3 cellular contexts compared by ENCODE assay signal in genomic region chr17:61429274-61429673, GRCh38.
TF ChIP-seq lines count a peak whose summit lies in the region.

No MANE protein-coding gene starts in this region.

TF ChIP-seq in HepG2, 621 proteins besides CTCF, POLR2A, EP300 and RAD21 (continues in another document):
- TF ChIP-seq NFKBIZ (CRISPR knock-in tag; IDR thresholded peaks at IDR 0.05), result no peak
- no peak for TF ChIP-seq ZNF224 (CRISPR knock-in tag; IDR thresholded peaks at IDR 0.05)
- TF ChIP-seq THAP11 (CRISPR knock-in tag; IDR thresholded peaks at IDR 0.05), result no peak
- TF ChIP-seq ZNF275 (CRISPR knock-in tag; IDR thresholded peaks at IDR 0.05; ENCODE audit: borderline replicate concordance), result no peak
- TF ChIP-seq NCOR1 (IDR thresholded peaks at IDR 0.05; ENCODE audit: borderline replicate concordance, low read length), result peak; percentile 45; the same call in 1 of the 2 replicates
- no peak for TF ChIP-seq ZNF703 (CRISPR knock-in tag; IDR thresholded peaks at IDR 0.05; ENCODE audit: borderline replicate concordance)
- TF ChIP-seq, protein P1, sequence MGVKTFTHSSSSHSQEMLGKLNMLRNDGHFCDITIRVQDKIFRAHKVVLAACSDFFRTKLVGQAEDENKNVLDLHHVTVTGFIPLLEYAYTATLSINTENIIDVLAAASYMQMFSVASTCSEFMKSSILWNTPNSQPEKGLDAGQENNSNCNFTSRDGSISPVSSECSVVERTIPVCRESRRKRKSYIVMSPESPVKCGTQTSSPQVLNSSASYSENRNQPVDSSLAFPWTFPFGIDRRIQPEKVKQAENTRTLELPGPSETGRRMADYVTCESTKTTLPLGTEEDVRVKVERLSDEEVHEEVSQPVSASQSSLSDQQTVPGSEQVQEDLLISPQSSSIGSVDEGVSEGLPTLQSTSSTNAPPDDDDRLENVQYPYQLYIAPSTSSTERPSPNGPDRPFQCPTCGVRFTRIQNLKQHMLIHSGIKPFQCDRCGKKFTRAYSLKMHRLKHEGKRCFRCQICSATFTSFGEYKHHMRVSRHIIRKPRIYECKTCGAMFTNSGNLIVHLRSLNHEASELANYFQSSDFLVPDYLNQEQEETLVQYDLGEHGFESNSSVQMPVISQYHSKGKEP (CRISPR knock-in tag; IDR thresholded peaks at IDR 0.05), result no peak
- 0 out of 2 replicates have a peak, but pooled peaks have one; percentile 9 for TF ChIP-seq FOXA3 (CRISPR knock-in tag; IDR thresholded peaks at IDR 0.05)
- no peak for TF ChIP-seq ZNF740 (CRISPR knock-in tag; IDR thresholded peaks at IDR 0.05)
- no peak for TF ChIP-seq HDAC6 (IDR thresholded peaks at IDR 0.05; ENCODE audit: low read depth, low read length)
- TF ChIP-seq, protein P2, sequence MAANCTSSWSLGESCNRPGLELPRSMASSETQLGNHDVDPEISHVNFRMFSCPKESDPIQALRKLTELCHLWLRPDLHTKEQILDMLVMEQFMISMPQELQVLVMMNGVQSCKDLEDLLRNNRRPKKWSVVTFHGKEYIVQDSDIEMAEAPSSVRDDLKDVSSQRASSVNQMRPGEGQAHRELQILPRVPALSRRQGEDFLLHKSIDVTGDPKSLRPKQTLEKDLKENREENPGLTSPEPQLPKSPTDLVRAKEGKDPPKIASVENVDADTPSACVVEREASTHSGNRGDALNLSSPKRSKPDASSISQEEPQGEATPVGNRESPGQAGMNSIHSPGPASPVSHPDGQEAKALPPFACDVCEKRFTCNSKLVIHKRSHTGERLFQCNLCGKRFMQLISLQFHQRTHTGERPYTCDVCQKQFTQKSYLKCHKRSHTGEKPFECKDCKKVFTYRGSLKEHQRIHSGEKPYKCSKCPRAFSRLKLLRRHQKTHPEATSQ (CRISPR knock-in tag; IDR thresholded peaks at IDR 0.05; ENCODE audit: borderline replicate concordance), result no peak
- TF ChIP-seq ETV5 (CRISPR knock-in tag; IDR thresholded peaks at IDR 0.05; ENCODE audit: borderline replicate concordance), result no peak
- TF ChIP-seq CEBPB (IDR thresholded peaks at IDR 0.05; ENCODE audit: borderline replicate concordance, low read depth, low read length), result peak; percentile 54; the same call in 1 of the 2 replicates
- TF ChIP-seq CAMTA2 (CRISPR knock-in tag; IDR thresholded peaks at IDR 0.05; ENCODE audit: borderline replicate concordance), result no peak
- no peak for TF ChIP-seq ZMYM3 (CRISPR knock-in tag; IDR thresholded peaks at IDR 0.05)
- no peak for TF ChIP-seq RARG (CRISPR knock-in tag; IDR thresholded peaks at IDR 0.05; ENCODE audit: low read depth)

TF ChIP-seq in HCT116, 20 proteins besides CTCF, POLR2A, EP300 and RAD21:
- TF ChIP-seq, protein P3, sequence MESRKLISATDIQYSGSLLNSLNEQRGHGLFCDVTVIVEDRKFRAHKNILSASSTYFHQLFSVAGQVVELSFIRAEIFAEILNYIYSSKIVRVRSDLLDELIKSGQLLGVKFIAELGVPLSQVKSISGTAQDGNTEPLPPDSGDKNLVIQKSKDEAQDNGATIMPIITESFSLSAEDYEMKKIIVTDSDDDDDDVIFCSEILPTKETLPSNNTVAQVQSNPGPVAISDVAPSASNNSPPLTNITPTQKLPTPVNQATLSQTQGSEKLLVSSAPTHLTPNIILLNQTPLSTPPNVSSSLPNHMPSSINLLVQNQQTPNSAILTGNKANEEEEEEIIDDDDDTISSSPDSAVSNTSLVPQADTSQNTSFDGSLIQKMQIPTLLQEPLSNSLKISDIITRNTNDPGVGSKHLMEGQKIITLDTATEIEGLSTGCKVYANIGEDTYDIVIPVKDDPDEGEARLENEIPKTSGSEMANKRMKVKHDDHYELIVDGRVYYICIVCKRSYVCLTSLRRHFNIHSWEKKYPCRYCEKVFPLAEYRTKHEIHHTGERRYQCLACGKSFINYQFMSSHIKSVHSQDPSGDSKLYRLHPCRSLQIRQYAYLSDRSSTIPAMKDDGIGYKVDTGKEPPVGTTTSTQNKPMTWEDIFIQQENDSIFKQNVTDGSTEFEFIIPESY (IDR thresholded peaks at IDR 0.05; ENCODE audit: extremely low read depth, insufficient replicate concordance, low read length), result no peak
- TF ChIP-seq, protein P4, sequence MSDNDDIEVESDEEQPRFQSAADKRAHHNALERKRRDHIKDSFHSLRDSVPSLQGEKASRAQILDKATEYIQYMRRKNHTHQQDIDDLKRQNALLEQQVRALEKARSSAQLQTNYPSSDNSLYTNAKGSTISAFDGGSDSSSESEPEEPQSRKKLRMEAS (IDR thresholded peaks at IDR 0.05), result no peak
- TF ChIP-seq CBX3 (IDR thresholded peaks at IDR 0.05; ENCODE audit: low read depth) (no peak), YY1 (IDR thresholded peaks at IDR 0.05; ENCODE audit: extremely low read depth, insufficient replicate concordance, low read depth, low read length) (no peak), ATF3 (IDR thresholded peaks at IDR 0.05) (no peak), SP1 (IDR thresholded peaks at IDR 0.05; ENCODE audit: low read depth) (no peak), FOSL1 (IDR thresholded peaks at IDR 0.05; ENCODE audit: low read depth) (no peak), TCF7L2 (IDR thresholded peaks at IDR 0.05; ENCODE audit: borderline replicate concordance, extremely low read depth, insufficient read depth, insufficient read length) (no peak), POLR2AphosphoS5 (IDR thresholded peaks at IDR 0.05; ENCODE audit: low read depth, low read length) (no peak), EZH2phosphoT487 (IDR thresholded peaks at IDR 0.05; ENCODE audit: borderline replicate concordance) (no peak)

TF ChIP-seq in GM12878, 131 proteins besides CTCF, POLR2A, EP300 and RAD21:
- TF ChIP-seq NFXL1 (IDR thresholded peaks at IDR 0.05; ENCODE audit: borderline replicate concordance) (peak; percentile 83; the same call in 1 of the 2 replicates), ASH2L (IDR thresholded peaks at IDR 0.05; ENCODE audit: borderline replicate concordance, low read depth) (no peak)
